Comparison of ENCODE assay signal across 18 cellular contexts in the genomic region with DNA sequence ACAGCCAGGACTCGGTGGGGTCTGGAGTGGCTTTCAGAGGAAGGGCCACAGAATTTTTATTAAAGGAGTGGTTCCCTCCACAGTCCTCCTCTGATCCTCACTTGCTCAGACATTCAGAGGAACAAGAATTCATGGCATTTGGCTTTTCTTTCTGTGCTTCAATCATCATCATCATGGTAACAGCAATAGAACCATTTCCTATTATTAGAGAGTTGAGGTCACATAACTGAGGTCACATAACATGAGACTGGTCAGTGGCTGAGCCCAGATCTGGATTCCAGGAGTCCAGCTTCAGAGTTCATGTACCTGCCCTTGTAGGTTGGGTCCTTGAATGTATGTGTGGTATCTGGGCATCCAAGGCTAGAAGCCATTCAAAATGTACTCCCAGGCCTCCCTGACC.
DNase-seq lines count a peak whose midpoint lies in the region; ATAC-seq and TF ChIP-seq lines count a peak whose summit lies in the region.
"Had no signal": no experiment of that assay in that cellular context is flagged by ENCODE, and none has a peak within 500 bp of the region (broad histone marks: within the 10 kb centered on the region; RNA-seq: fewer than 3 reads in every experiment).

No MANE protein-coding gene starts in this region.

- no peak for TF ChIP-seq RAD21 in neural cell (conservative IDR thresholded peaks at IDR 0.05)

- H3K36me3 Mint-ChIP-seq in Calu3 (ENCODE audit: insufficient read depth, unreplicated experiment) = no peaks in the 10 kb centered on the region
- peaks cover 30% of the 10 kb centered on the region for H3K36me3 Mint-ChIP-seq in GM23338 (ENCODE audit: low read depth)
- no peaks in the 10 kb centered on the region for H3K36me3 Mint-ChIP-seq in CD4-positive, alpha-beta memory T cell
- H3K36me3 Mint-ChIP-seq: CD4-positive, CD25-positive, alpha-beta regulatory T cell; CD8-positive, alpha-beta memory T cell had no signal

- H3K9me2 ChIP-seq in neural cell (ENCODE audit: insufficient read depth, low read length) = no peaks in the 10 kb centered on the region
- H3K9me2 ChIP-seq in GM23338 (ENCODE audit: insufficient read depth) = peaks cover 13% of the 10 kb centered on the region

- intact Hi-C loops in Calu3 (cut with micrococcal nuclease; ENCODE audit: unreplicated experiment) = loop anchor here (5.0 to 10.0 kb wide), 3 partner anchors 38 to 168 kb away; no protein-coding TSS in a partner anchor
- intact Hi-C loops in esophagus muscularis mucosa (cut with DNase I) = no loop called here
- intact Hi-C loops in CD4-positive, alpha-beta memory T cell (cut with micrococcal nuclease) = no loop called here

- H3K27me3 Mint-ChIP-seq in Calu3 (ENCODE audit: unreplicated experiment) (no peaks in the 10 kb centered on the region), GM23338 (ENCODE audit: insufficient read depth, low read depth, poor library complexity) (peaks cover 67% of the 10 kb centered on the region)
- H3K27me3 Mint-ChIP-seq in CD4-positive, alpha-beta memory T cell = peaks cover 2 to 6% of the 10 kb centered on the region in 2 donors
- H3K27me3 Mint-ChIP-seq: B cell; CD4-positive, CD25-positive, alpha-beta regulatory T cell had no signal

- H4K20me1 ChIP-seq in neural cell (ENCODE audit: insufficient read depth) = no peaks in the 10 kb centered on the region
- peaks cover 4% of the 10 kb centered on the region; the same call in 1 of the 2 replicates for H4K20me1 ChIP-seq in GM23338 (replicated peaks; ENCODE audit: insufficient read depth)
- H4K20me1 ChIP-seq: BLaER1 had no signal

- H3F3A ChIP-seq in neural cell (ENCODE audit: insufficient read depth, low read length, poor library complexity, severe bottlenecking) = no peaks in the 10 kb centered on the region
- no peaks in the 10 kb centered on the region for H3F3A ChIP-seq in GM23338 (replicated peaks; ENCODE audit: low read depth)

- H3K36me3 ChIP-seq in esophagus muscularis mucosa (no peaks in the 10 kb centered on the region), neural cell (ENCODE audit: insufficient read depth, low read length) (no peaks in the 10 kb centered on the region), GM23338 (ENCODE audit: insufficient read depth) (no peaks in the 10 kb centered on the region)
- no peaks in the 10 kb centered on the region for H3K36me3 ChIP-seq in CD4-positive, alpha-beta memory T cell (ENCODE audit: insufficient read depth, low read length)
- H3K36me3 ChIP-seq: BLaER1 had no signal

- no peak for ATAC-seq in GM23338
- ATAC-seq: GM12878, HCT116 had no signal

- H3K9ac ChIP-seq in neural cell (ENCODE audit: low read length) = no peak overlapping the region
- H3K9ac ChIP-seq: BLaER1 had no signal

- H3K9me3 Mint-ChIP-seq in Calu3 (ENCODE audit: low read depth, unreplicated experiment) = peaks cover 3% of the 10 kb centered on the region
- H3K9me3 Mint-ChIP-seq in GM23338 = peaks cover 38% of the 10 kb centered on the region
- peaks cover 0 to 3% (median 0%) of the 10 kb centered on the region in 8 donors for H3K9me3 Mint-ChIP-seq in CD4-positive, alpha-beta memory T cell
- H3K9me3 Mint-ChIP-seq: CD4-positive, CD25-positive, alpha-beta regulatory T cell had no signal

- H3K27ac Mint-ChIP-seq in Calu3 (ENCODE audit: unreplicated experiment) = peak overlapping the region; percentile 48
- H3K27ac Mint-ChIP-seq in GM23338 = no peak overlapping the region
- no peak overlapping the region for H3K27ac Mint-ChIP-seq in CD4-positive, alpha-beta memory T cell
- H3K27ac Mint-ChIP-seq: B cell; CD4-positive, CD25-positive, alpha-beta regulatory T cell; CD8-positive, alpha-beta memory T cell had no signal

- H3K4me2 ChIP-seq in neural cell (ENCODE audit: low read length) (no peak overlapping the region), GM23338 (no peak overlapping the region)
- H3K4me2 ChIP-seq: BLaER1 had no signal

- H3K9me3 ChIP-seq in esophagus muscularis mucosa (no peaks in the 10 kb centered on the region), neural cell (ENCODE audit: low read length) (no peaks in the 10 kb centered on the region)
- no peaks in the 10 kb centered on the region for H3K9me3 ChIP-seq in CD4-positive, alpha-beta memory T cell (ENCODE audit: control insufficient read depth in 1 of 2, low read length in 2 of 2)
- H3K9me3 ChIP-seq: BLaER1 had no signal

- H3K27me3 ChIP-seq in esophagus muscularis mucosa (no peaks in the 10 kb centered on the region), neural cell (ENCODE audit: insufficient read depth, low read depth, low read length) (no peaks in the 10 kb centered on the region), GM23338 (ENCODE audit: insufficient read depth) (peaks cover 56% of the 10 kb centered on the region)
- no peaks in the 10 kb centered on the region for H3K27me3 ChIP-seq in CD4-positive, alpha-beta memory T cell (ENCODE audit: insufficient read depth, low read length)
- H3K27me3 ChIP-seq: BLaER1 had no signal

- no peak for TF ChIP-seq POLR2A in esophagus muscularis mucosa (IDR thresholded peaks at IDR 0.05; ENCODE audit: low read depth)

- no peak for TF ChIP-seq EP300 in esophagus muscularis mucosa (IDR thresholded peaks at IDR 0.05)
- TF ChIP-seq EP300 in neural cell (conservative IDR thresholded peaks at IDR 0.05; ENCODE audit: poor library complexity, severe bottlenecking) = no peak

- DNase-seq in Calu3 = no peak
- peak; percentile 47 for DNase-seq in esophagus muscularis mucosa (ENCODE audit: extremely low spot score)
- DNase-seq in GM23338 (ENCODE audit: low spot score) = no peak
- DNase-seq in H4 (ENCODE audit: low spot score) = no peak
- DNase-seq in CD4-positive, alpha-beta memory T cell = no peak
- DNase-seq: CD4-positive, CD25-positive, alpha-beta regulatory T cell; CD8-positive, alpha-beta memory T cell; DMS79; EL; GDM1; H9 had no signal

- H3K4me3 Mint-ChIP-seq in Calu3 (ENCODE audit: low read depth, unreplicated experiment) (no peak overlapping the region), GM23338 (no peak overlapping the region)
- no peak overlapping the region for H3K4me3 Mint-ChIP-seq in CD4-positive, alpha-beta memory T cell
- H3K4me3 Mint-ChIP-seq: B cell; CD4-positive, CD25-positive, alpha-beta regulatory T cell; CD8-positive, alpha-beta memory T cell; H9 had no signal

- 90% methylated on average over 1 of the region's 1 CpG for WGBS in esophagus muscularis mucosa

- H3K27ac ChIP-seq in esophagus muscularis mucosa (replicated peaks in 1 of 4) (no peak overlapping the region), neural cell (ENCODE audit: low read length) (peak overlapping the region; percentile 20), GM23338 (ENCODE audit: low read depth) (no peak overlapping the region)
- H3K27ac ChIP-seq in CD4-positive, alpha-beta memory T cell (ENCODE audit: low read depth, low read length) = no peak overlapping the region
- H3K27ac ChIP-seq: 22Rv1, BLaER1, C4-2B had no signal

- no peaks in the 10 kb centered on the region for H3K79me2 ChIP-seq in neural cell (replicated peaks; ENCODE audit: insufficient read depth, low read length)
- no peaks in the 10 kb centered on the region for H3K79me2 ChIP-seq in GM23338 (replicated peaks; ENCODE audit: insufficient read depth)

- CTCF ChIA-PET in Calu3 (lab: Charles Lee) = interaction anchor here (0.6 kb wide), 1 partner anchor 497 kb away, joined by 3 read pairs; no protein-coding TSS in a partner anchor
- CTCF ChIA-PET in CD4-positive, alpha-beta memory T cell (lab: Charles Lee; ENCODE audit: partially characterized antibody) = no interaction called here

- H3K4me1 Mint-ChIP-seq in Calu3 (ENCODE audit: low read depth, unreplicated experiment) = peaks cover 53% of the 10 kb centered on the region
- H3K4me1 Mint-ChIP-seq in GM23338 = peaks cover 20% of the 10 kb centered on the region
- H3K4me1 Mint-ChIP-seq in CD4-positive, alpha-beta memory T cell = no peaks in the 10 kb centered on the region
- H3K4me1 Mint-ChIP-seq: B cell; CD4-positive, CD25-positive, alpha-beta regulatory T cell; CD8-positive, alpha-beta memory T cell had no signal

- H3K4me1 ChIP-seq in esophagus muscularis mucosa = peaks cover 10 to 16% (median 13%) of the 10 kb centered on the region in 4 donors
- peaks cover 11% of the 10 kb centered on the region for H3K4me1 ChIP-seq in GM23338 (ENCODE audit: insufficient read depth)
- H3K4me1 ChIP-seq in CD4-positive, alpha-beta memory T cell (ENCODE audit: insufficient read depth, low read length) = no peaks in the 10 kb centered on the region

- BruUV-seq in Calu3 (replicated peaks; lab: Mats Ljungman, UMichigan) = no TSS peak

- POLR2A ChIA-PET in CD4-positive, alpha-beta memory T cell (lab: Charles Lee; ENCODE audit: partially characterized antibody) = no interaction called here

- H3K4me3 ChIP-seq in esophagus muscularis mucosa (no peak overlapping the region), neural cell (ENCODE audit: low read length) (no peak overlapping the region), GM23338 (no peak overlapping the region)
- H3K4me3 ChIP-seq in CD4-positive, alpha-beta memory T cell (ENCODE audit: low read length in 2 of 2) = no peak overlapping the region
- H3K4me3 ChIP-seq: BLaER1, GM12878 had no signal

- no peak overlapping the region for H2AFZ ChIP-seq in neural cell (ENCODE audit: low read depth, low read length)
- H2AFZ ChIP-seq in GM23338 = no peak overlapping the region

- TF ChIP-seq CTCF in Calu3 (IDR thresholded peaks at IDR 0.05; ENCODE audit: unreplicated experiment) (no peak), esophagus muscularis mucosa (IDR thresholded peaks at IDR 0.05) (no peak), neural cell (IDR thresholded peaks at IDR 0.05; ENCODE audit: poor library complexity, severe bottlenecking) (no peak), GM23338 (conservative IDR thresholded peaks at IDR 0.05; ENCODE audit: low read depth in 2 of 2) (no peak)

TF ChIP-seq in neural cell, 6 proteins besides CTCF, POLR2A, EP300 and RAD21 (continues in another document):
- TF ChIP-seq SMC3 (conservative IDR thresholded peaks at IDR 0.05; ENCODE audit: poor library complexity) (no peak), TAF1 (IDR thresholded peaks at IDR 0.05; ENCODE audit: low read depth) (no peak), EZH2 (IDR thresholded peaks at IDR 0.05; ENCODE audit: borderline replicate concordance, insufficient read depth, low read length, poor library complexity, severe bottlenecking) (no peak), MXI1 (conservative IDR thresholded peaks at IDR 0.05; ENCODE audit: poor library complexity, severe bottlenecking) (no peak)

TF ChIP-seq in GM23338, 12 proteins besides CTCF, POLR2A, EP300 and RAD21 (continues in another document):
- TF ChIP-seq ZNF331 (CRISPR knock-in tag; IDR thresholded peaks at IDR 0.05; ENCODE audit: low read depth) (no peak), EZH2phosphoT487 (IDR thresholded peaks at IDR 0.05; ENCODE audit: unreplicated experiment) (no peak)
- TF ChIP-seq, protein P1, sequence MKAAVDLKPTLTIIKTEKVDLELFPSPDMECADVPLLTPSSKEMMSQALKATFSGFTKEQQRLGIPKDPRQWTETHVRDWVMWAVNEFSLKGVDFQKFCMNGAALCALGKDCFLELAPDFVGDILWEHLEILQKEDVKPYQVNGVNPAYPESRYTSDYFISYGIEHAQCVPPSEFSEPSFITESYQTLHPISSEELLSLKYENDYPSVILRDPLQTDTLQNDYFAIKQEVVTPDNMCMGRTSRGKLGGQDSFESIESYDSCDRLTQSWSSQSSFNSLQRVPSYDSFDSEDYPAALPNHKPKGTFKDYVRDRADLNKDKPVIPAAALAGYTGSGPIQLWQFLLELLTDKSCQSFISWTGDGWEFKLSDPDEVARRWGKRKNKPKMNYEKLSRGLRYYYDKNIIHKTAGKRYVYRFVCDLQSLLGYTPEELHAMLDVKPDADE (IDR thresholded peaks at IDR 0.05) = no peak
